In the genomic region with DNA sequence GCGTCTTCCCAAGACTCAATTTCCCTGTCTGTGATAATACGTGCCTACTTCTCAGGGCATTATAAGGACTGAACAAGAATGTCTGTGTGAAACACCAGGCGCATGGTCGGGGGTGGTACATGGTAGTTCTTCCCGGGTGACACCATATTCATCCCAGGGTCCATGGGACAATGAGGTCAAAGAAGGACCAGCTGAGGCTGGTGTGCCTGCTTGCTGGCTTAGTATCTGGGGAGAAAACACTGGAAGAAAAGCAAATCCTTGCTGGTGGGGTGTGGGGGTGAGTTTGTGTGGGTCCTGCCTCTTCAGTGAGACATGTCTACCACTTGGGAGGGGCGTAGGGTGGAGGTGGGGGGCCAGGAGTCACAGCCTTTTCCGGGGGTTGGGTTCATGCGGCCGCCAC, we compare ENCODE assay signal across 2 cellular contexts.
TF ChIP-seq lines count a peak whose summit lies in the region.

No MANE protein-coding gene starts in this region.

TF ChIP-seq in SK-N-SH, 30 proteins besides CTCF, POLR2A, EP300 and RAD21 (continued from another document):
- TF ChIP-seq SIN3A (IDR thresholded peaks at IDR 0.05; ENCODE audit: borderline replicate concordance, low read depth, low read length) (no peak), CHD2 (IDR thresholded peaks at IDR 0.05; ENCODE audit: low read length, partially characterized antibody) (no peak), MXI1 (IDR thresholded peaks at IDR 0.05; ENCODE audit: low read depth, low read length) (no peak), FOXJ3 (CRISPR knock-in tag; IDR thresholded peaks at IDR 0.05) (no peak)
- TF ChIP-seq, protein P1, sequence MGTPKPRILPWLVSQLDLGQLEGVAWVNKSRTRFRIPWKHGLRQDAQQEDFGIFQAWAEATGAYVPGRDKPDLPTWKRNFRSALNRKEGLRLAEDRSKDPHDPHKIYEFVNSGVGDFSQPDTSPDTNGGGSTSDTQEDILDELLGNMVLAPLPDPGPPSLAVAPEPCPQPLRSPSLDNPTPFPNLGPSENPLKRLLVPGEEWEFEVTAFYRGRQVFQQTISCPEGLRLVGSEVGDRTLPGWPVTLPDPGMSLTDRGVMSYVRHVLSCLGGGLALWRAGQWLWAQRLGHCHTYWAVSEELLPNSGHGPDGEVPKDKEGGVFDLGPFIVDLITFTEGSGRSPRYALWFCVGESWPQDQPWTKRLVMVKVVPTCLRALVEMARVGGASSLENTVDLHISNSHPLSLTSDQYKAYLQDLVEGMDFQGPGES (IDR thresholded peaks at IDR 0.05; ENCODE audit: low read depth, low read length): no peak
- TF ChIP-seq, protein P2, sequence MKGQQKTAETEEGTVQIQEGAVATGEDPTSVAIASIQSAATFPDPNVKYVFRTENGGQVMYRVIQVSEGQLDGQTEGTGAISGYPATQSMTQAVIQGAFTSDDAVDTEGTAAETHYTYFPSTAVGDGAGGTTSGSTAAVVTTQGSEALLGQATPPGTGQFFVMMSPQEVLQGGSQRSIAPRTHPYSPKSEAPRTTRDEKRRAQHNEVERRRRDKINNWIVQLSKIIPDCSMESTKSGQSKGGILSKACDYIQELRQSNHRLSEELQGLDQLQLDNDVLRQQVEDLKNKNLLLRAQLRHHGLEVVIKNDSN (IDR thresholded peaks at IDR 0.05; ENCODE audit: borderline replicate concordance, low read depth): no peak

TF ChIP-seq in SK-N-SH treated with all-trans-retinoic acid at 6 μM for 48 hours, 23 proteins besides CTCF, POLR2A, EP300 and RAD21 (continued from another document):
- TF ChIP-seq, protein P3, sequence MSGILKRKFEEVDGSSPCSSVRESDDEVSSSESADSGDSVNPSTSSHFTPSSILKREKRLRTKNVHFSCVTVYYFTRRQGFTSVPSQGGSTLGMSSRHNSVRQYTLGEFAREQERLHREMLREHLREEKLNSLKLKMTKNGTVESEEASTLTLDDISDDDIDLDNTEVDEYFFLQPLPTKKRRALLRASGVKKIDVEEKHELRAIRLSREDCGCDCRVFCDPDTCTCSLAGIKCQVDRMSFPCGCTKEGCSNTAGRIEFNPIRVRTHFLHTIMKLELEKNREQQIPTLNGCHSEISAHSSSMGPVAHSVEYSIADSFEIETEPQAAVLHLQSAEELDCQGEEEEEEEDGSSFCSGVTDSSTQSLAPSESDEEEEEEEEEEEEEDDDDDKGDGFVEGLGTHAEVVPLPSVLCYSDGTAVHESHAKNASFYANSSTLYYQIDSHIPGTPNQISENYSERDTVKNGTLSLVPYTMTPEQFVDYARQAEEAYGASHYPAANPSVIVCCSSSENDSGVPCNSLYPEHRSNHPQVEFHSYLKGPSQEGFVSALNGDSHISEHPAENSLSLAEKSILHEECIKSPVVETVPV (CRISPR knock-in tag; IDR thresholded peaks at IDR 0.05): no peak
- TF ChIP-seq, protein P4, sequence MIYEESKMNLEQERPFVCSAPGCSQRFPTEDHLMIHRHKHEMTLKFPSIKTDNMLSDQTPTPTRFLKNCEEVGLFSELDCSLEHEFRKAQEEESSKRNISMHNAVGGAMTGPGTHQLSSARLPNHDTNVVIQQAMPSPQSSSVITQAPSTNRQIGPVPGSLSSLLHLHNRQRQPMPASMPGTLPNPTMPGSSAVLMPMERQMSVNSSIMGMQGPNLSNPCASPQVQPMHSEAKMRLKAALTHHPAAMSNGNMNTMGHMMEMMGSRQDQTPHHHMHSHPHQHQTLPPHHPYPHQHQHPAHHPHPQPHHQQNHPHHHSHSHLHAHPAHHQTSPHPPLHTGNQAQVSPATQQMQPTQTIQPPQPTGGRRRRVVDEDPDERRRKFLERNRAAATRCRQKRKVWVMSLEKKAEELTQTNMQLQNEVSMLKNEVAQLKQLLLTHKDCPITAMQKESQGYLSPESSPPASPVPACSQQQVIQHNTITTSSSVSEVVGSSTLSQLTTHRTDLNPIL (CRISPR knock-in tag; IDR thresholded peaks at IDR 0.05; ENCODE audit: low read depth): no peak
- TF ChIP-seq RARB (CRISPR knock-in tag; IDR thresholded peaks at IDR 0.05): no peak
- TF ChIP-seq ZC3H10 (CRISPR knock-in tag; IDR thresholded peaks at IDR 0.05): no peak
- TF ChIP-seq ESRRG (CRISPR knock-in tag; IDR thresholded peaks at IDR 0.05): no peak
- TF ChIP-seq ZNF565 (CRISPR knock-in tag; conservative IDR thresholded peaks at IDR 0.05; ENCODE audit: low read depth): no peak
- TF ChIP-seq ZFP3 (CRISPR knock-in tag; IDR thresholded peaks at IDR 0.05): no peak
- TF ChIP-seq SNAI2 (CRISPR knock-in tag; IDR thresholded peaks at IDR 0.05): no peak
- TF ChIP-seq, protein P5, sequence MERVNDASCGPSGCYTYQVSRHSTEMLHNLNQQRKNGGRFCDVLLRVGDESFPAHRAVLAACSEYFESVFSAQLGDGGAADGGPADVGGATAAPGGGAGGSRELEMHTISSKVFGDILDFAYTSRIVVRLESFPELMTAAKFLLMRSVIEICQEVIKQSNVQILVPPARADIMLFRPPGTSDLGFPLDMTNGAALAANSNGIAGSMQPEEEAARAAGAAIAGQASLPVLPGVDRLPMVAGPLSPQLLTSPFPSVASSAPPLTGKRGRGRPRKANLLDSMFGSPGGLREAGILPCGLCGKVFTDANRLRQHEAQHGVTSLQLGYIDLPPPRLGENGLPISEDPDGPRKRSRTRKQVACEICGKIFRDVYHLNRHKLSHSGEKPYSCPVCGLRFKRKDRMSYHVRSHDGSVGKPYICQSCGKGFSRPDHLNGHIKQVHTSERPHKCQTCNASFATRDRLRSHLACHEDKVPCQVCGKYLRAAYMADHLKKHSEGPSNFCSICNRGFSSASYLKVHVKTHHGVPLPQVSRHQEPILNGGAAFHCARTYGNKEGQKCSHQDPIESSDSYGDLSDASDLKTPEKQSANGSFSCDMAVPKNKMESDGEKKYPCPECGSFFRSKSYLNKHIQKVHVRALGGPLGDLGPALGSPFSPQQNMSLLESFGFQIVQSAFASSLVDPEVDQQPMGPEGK (CRISPR knock-in tag; IDR thresholded peaks at IDR 0.05; ENCODE audit: borderline replicate concordance): no peak
